ENCODE assay signal across 10 cellular contexts in the genomic region with DNA sequence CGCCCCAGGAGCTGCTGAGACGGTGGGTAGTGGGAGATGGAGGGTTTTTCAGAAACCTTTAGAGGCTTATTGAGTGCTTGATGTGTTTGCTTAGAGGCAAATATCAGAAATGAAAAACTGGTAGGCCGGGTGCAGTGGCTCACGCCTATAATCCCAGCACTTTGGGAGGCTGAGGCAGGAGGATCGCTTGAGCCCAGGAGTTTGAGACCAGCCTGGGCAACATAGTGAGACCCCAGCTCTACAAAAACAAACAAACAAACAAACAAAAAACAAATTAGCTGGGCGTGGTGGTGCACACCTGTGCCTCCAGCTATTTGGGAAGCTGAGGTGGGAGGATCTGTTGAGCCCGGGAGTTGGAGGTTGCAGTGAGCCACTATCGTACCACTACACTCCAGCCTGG. TPM values are rescaled to one million over a fixed set of nuclear protein-coding genes. Genes with fewer than 3 reads are reported as not detected.
"Had no signal": no experiment of that assay in that cellular context is flagged by ENCODE, and none has a peak within 500 bp of the region (broad histone marks: within the 10 kb centered on the region; RNA-seq: fewer than 3 reads in every experiment).

No MANE protein-coding gene starts in this region.

RNA-seq across cellular contexts. Expression of a gene that starts 5.2 kb away (rescaled TPM):
- total RNA-seq: activated CD4-positive, alpha-beta memory T cell treated with anti-CD3 and anti-CD28 coated beads for 36 hours; activated CD4-positive, alpha-beta memory T cell treated with anti-CD3 and anti-CD28 coated beads, Interleukin-2, amount 10 ng/mL, durations not matched to agents 7 days and 5 days; activated CD4-positive, alpha-beta T cell treated with anti-CD3 and anti-CD28 coated beads, Interleukin-2, amount 10 ng/mL, durations not matched to agents 24 days and 14 days; activated CD8-positive, alpha-beta memory T cell treated with anti-CD3 and anti-CD28 coated beads for 36 hours; activated CD8-positive, alpha-beta memory T cell treated with anti-CD3 and anti-CD28 coated beads, Interleukin-2, amount 10 ng/mL, durations not matched to agents 7 days and 5 days; activated CD8-positive, alpha-beta T cell treated with anti-CD3 and anti-CD28 coated beads for 36 hours; activated CD8-positive, alpha-beta T cell treated with anti-CD3 and anti-CD28 coated beads, Interleukin-2, amount 10 ng/mL, durations not matched to agents 7 days and 5 days; T-helper 1 cell treated with Interleukin-12 subunit alpha and Interleukin-12 subunit beta and Interleukin-4 antibody, amounts not matched to agents 30 ng/mL and 1 ng/mL, for 36 hours; T-helper 17 cell; T-helper 2 cell treated with Interferon-gamma antibody and Interleukin-4, amounts not matched to agents 100 ng/mL and 5 ng/mL, for 36 hours had no signal
